In the genomic region with DNA sequence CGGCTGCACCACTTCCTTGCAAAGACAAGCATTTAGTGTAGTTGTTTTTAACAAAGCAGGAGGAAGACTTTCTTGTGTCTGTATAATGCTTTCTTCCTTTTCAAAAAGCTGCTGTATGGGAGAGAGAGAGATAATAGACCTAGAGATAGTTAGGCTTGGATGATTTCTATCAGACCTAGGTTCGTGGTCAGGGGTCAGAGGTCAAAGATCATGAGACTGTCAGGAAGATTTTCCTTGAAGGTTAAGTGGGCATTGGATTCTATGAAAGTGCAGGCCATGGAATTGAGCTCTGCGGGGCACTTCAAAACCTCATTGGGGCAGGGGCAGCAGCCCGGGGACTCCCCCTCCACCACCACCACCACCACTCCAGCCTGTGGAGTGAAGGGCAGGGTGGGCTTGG, we compare ENCODE assay signal across 23 cellular contexts.
A peak's percentile ranks its signal among the peaks of the same experiment; 100 is the strongest.
DNase-seq lines count a peak whose midpoint lies in the region; ATAC-seq and TF ChIP-seq lines count a peak whose summit lies in the region.
"Had no signal": no experiment of that assay in that cellular context is flagged by ENCODE, and none has a peak within 500 bp of the region (broad histone marks: within the 10 kb centered on the region; RNA-seq: fewer than 3 reads in every experiment).

No MANE protein-coding gene starts in this region.

- no peak for ATAC-seq in activated naive CD8-positive, alpha-beta T cell treated with anti-CD3 and anti-CD28 coated beads, Interleukin-2, amount 10 ng/mL, durations not matched to agents 7 days and 5 days (ENCODE audit: low read depth)
- no peak for ATAC-seq in activated naive CD8-positive, alpha-beta T cell treated with anti-CD3 and anti-CD28 coated beads, Interleukin-2, amount 50 U/mL, for 24 hours
- ATAC-seq in activated T-helper 17 cell treated with anti-CD3 and anti-CD28 coated beads, Interleukin-2, amount 50 U/mL, for 72 hours (replicated peaks): no peak
- no peak for ATAC-seq in stimulated activated effector memory CD8-positive, alpha-beta T cell treated with anti-CD3 and anti-CD28 coated beads, Interleukin-12 subunit alpha, Interleukin-12 subunit beta, amount 100 ng/mL, for 72 hours
- ATAC-seq: Right ventricle myocardium inferior had no signal

- intact Hi-C loops in activated CD4-positive, alpha-beta T cell treated with anti-CD3 and anti-CD28 coated beads, Interleukin-2, amount 10 ng/mL, durations not matched to agents 24 days and 14 days (cut with micrococcal nuclease): no loop called here
- intact Hi-C loops in MCF 10A (cut with micrococcal nuclease): no loop called here

- peak overlapping the region; percentile 6 for H3K27ac Mint-ChIP-seq in activated CD4-positive, alpha-beta T cell treated with anti-CD3 and anti-CD28 coated beads, Interleukin-2, amount 10 ng/mL, durations not matched to agents 24 days and 14 days
- H3K27ac Mint-ChIP-seq in activated naive CD8-positive, alpha-beta T cell treated with anti-CD3 and anti-CD28 coated beads, Interleukin-2, amount 10 ng/mL, durations not matched to agents 7 days and 5 days: peak overlapping the region; percentile 85
- no peak overlapping the region for H3K27ac Mint-ChIP-seq in activated naive CD8-positive, alpha-beta T cell treated with anti-CD3 and anti-CD28 coated beads, Interleukin-2, amount 50 U/mL, for 24 hours
- H3K27ac Mint-ChIP-seq in activated T-helper 17 cell treated with anti-CD3 and anti-CD28 coated beads, Interleukin-2, amount 50 U/mL, for 72 hours: peak overlapping the region; percentile 85
- peak overlapping the region; percentile 90 for H3K27ac Mint-ChIP-seq in stimulated activated effector memory CD8-positive, alpha-beta T cell treated with anti-CD3 and anti-CD28 coated beads, Interleukin-12 subunit alpha, Interleukin-12 subunit beta, amount 100 ng/mL, for 72 hours
- no peak overlapping the region for H3K27ac Mint-ChIP-seq in MCF 10A (ENCODE audit: low read depth, unreplicated experiment)

- no peaks in the 10 kb centered on the region for H3K36me3 Mint-ChIP-seq in activated CD4-positive, alpha-beta T cell treated with anti-CD3 and anti-CD28 coated beads, Interleukin-2, amount 10 ng/mL, durations not matched to agents 24 days and 14 days (ENCODE audit: low read depth)
- H3K36me3 Mint-ChIP-seq in activated naive CD8-positive, alpha-beta T cell treated with anti-CD3 and anti-CD28 coated beads, Interleukin-2, amount 10 ng/mL, durations not matched to agents 7 days and 5 days: no peaks in the 10 kb centered on the region
- no peaks in the 10 kb centered on the region for H3K36me3 Mint-ChIP-seq in activated naive CD8-positive, alpha-beta T cell treated with anti-CD3 and anti-CD28 coated beads, Interleukin-2, amount 50 U/mL, for 24 hours (ENCODE audit: low read depth)
- H3K36me3 Mint-ChIP-seq in activated T-helper 17 cell treated with anti-CD3 and anti-CD28 coated beads, Interleukin-2, amount 50 U/mL, for 72 hours (ENCODE audit: low read depth): no peaks in the 10 kb centered on the region
- H3K36me3 Mint-ChIP-seq in stimulated activated effector memory CD8-positive, alpha-beta T cell treated with anti-CD3 and anti-CD28 coated beads, Interleukin-12 subunit alpha, Interleukin-12 subunit beta, amount 100 ng/mL, for 72 hours: peaks cover 7% of the 10 kb centered on the region
- no peaks in the 10 kb centered on the region for H3K36me3 Mint-ChIP-seq in MCF 10A (ENCODE audit: insufficient read depth, unreplicated experiment)

- BruUV-seq in MCF 10A (replicated peaks; lab: Mats Ljungman, UMichigan): no TSS peak

- H3K27me3 Mint-ChIP-seq in activated CD4-positive, alpha-beta T cell treated with anti-CD3 and anti-CD28 coated beads, Interleukin-2, amount 10 ng/mL, durations not matched to agents 24 days and 14 days: no peaks in the 10 kb centered on the region
- peaks cover 2% of the 10 kb centered on the region for H3K27me3 Mint-ChIP-seq in activated naive CD8-positive, alpha-beta T cell treated with anti-CD3 and anti-CD28 coated beads, Interleukin-2, amount 10 ng/mL, durations not matched to agents 7 days and 5 days
- no peaks in the 10 kb centered on the region for H3K27me3 Mint-ChIP-seq in activated naive CD8-positive, alpha-beta T cell treated with anti-CD3 and anti-CD28 coated beads, Interleukin-2, amount 50 U/mL, for 24 hours
- no peaks in the 10 kb centered on the region for H3K27me3 Mint-ChIP-seq in activated T-helper 17 cell treated with anti-CD3 and anti-CD28 coated beads, Interleukin-2, amount 50 U/mL, for 72 hours
- H3K27me3 Mint-ChIP-seq in MCF 10A (ENCODE audit: insufficient read depth, unreplicated experiment): no peaks in the 10 kb centered on the region

- no peak for TF ChIP-seq CTCF in MCF 10A (IDR thresholded peaks at IDR 0.05; ENCODE audit: unreplicated experiment)

- peaks cover 13% of the 10 kb centered on the region for H3K4me1 Mint-ChIP-seq in activated CD4-positive, alpha-beta T cell treated with anti-CD3 and anti-CD28 coated beads, Interleukin-2, amount 10 ng/mL, durations not matched to agents 24 days and 14 days
- H3K4me1 Mint-ChIP-seq in activated naive CD8-positive, alpha-beta T cell treated with anti-CD3 and anti-CD28 coated beads, Interleukin-2, amount 10 ng/mL, durations not matched to agents 7 days and 5 days: peaks cover 54% of the 10 kb centered on the region
- peaks cover 7% of the 10 kb centered on the region for H3K4me1 Mint-ChIP-seq in activated naive CD8-positive, alpha-beta T cell treated with anti-CD3 and anti-CD28 coated beads, Interleukin-2, amount 50 U/mL, for 24 hours
- peaks cover 7% of the 10 kb centered on the region for H3K4me1 Mint-ChIP-seq in activated T-helper 17 cell treated with anti-CD3 and anti-CD28 coated beads, Interleukin-2, amount 50 U/mL, for 72 hours
- H3K4me1 Mint-ChIP-seq in stimulated activated effector memory CD8-positive, alpha-beta T cell treated with anti-CD3 and anti-CD28 coated beads, Interleukin-12 subunit alpha, Interleukin-12 subunit beta, amount 100 ng/mL, for 72 hours: peaks cover 43% of the 10 kb centered on the region
- H3K4me1 Mint-ChIP-seq in MCF 10A (ENCODE audit: insufficient read depth, unreplicated experiment): no peaks in the 10 kb centered on the region

- no peak for DNase-seq in activated CD4-positive, alpha-beta T cell treated with anti-CD3 and anti-CD28 coated beads, Interleukin-2, amount 10 ng/mL, durations not matched to agents 24 days and 14 days
- DNase-seq in activated CD4-positive, alpha-beta T cell treated with anti-CD3 and anti-CD28 coated beads for 1 hour: no peak
- no peak for DNase-seq in activated naive CD8-positive, alpha-beta T cell treated with anti-CD3 and anti-CD28 coated beads, Interleukin-2, amount 10 ng/mL, durations not matched to agents 7 days and 5 days
- no peak for DNase-seq in activated naive CD8-positive, alpha-beta T cell treated with anti-CD3 and anti-CD28 coated beads, Interleukin-2, amount 50 U/mL, for 24 hours
- DNase-seq in stimulated activated effector memory CD8-positive, alpha-beta T cell treated with anti-CD3 and anti-CD28 coated beads, Interleukin-12 subunit alpha, Interleukin-12 subunit beta, amount 100 ng/mL, for 72 hours (ENCODE audit: low spot score in 2 of 2): no peak
- no peak for DNase-seq in MCF 10A (ENCODE audit: unreplicated experiment)
- DNase-seq: 8988T, ACHN, Calu3, DMS79 treated with DMSO at 0.1 percent for 48 hours, GF-D8, HCEC 1CT, IMR-90, NCI-H1048, NCI-H1417, NCI-H1694, NCI-H2029 treated with DMSO at 0.1 percent for 48 hours, NCI-H446 treated with DMSO at 0.1 percent for 48 hours, NCI-H526, NCI-H82, PC-9 had no signal

- CTCF ChIA-PET in MCF 10A (lab: Yijun Ruan, JAX): interaction anchor here (0.6 to 1.4 kb wide), 4 partner anchors 8 to 474 kb away, joined by 3 to 6 read pairs (median 4); no protein-coding TSS in a partner anchor

- H3K9me3 Mint-ChIP-seq in activated CD4-positive, alpha-beta T cell treated with anti-CD3 and anti-CD28 coated beads, Interleukin-2, amount 10 ng/mL, durations not matched to agents 24 days and 14 days: no peaks in the 10 kb centered on the region
- H3K9me3 Mint-ChIP-seq in activated naive CD8-positive, alpha-beta T cell treated with anti-CD3 and anti-CD28 coated beads, Interleukin-2, amount 10 ng/mL, durations not matched to agents 7 days and 5 days: no peaks in the 10 kb centered on the region
- no peaks in the 10 kb centered on the region for H3K9me3 Mint-ChIP-seq in activated naive CD8-positive, alpha-beta T cell treated with anti-CD3 and anti-CD28 coated beads, Interleukin-2, amount 50 U/mL, for 24 hours
- H3K9me3 Mint-ChIP-seq in activated T-helper 17 cell treated with anti-CD3 and anti-CD28 coated beads, Interleukin-2, amount 50 U/mL, for 72 hours: no peaks in the 10 kb centered on the region
- no peaks in the 10 kb centered on the region for H3K9me3 Mint-ChIP-seq in stimulated activated effector memory CD8-positive, alpha-beta T cell treated with anti-CD3 and anti-CD28 coated beads, Interleukin-12 subunit alpha, Interleukin-12 subunit beta, amount 100 ng/mL, for 72 hours
- no peaks in the 10 kb centered on the region for H3K9me3 Mint-ChIP-seq in MCF 10A (ENCODE audit: unreplicated experiment)

- H3K4me3 Mint-ChIP-seq in activated CD4-positive, alpha-beta T cell treated with anti-CD3 and anti-CD28 coated beads, Interleukin-2, amount 10 ng/mL, durations not matched to agents 24 days and 14 days: no peak overlapping the region
- H3K4me3 Mint-ChIP-seq in activated naive CD8-positive, alpha-beta T cell treated with anti-CD3 and anti-CD28 coated beads, Interleukin-2, amount 10 ng/mL, durations not matched to agents 7 days and 5 days: peak overlapping the region; percentile 63
- H3K4me3 Mint-ChIP-seq in activated naive CD8-positive, alpha-beta T cell treated with anti-CD3 and anti-CD28 coated beads, Interleukin-2, amount 50 U/mL, for 24 hours: no peak overlapping the region
- peak overlapping the region; percentile 42 for H3K4me3 Mint-ChIP-seq in activated T-helper 17 cell treated with anti-CD3 and anti-CD28 coated beads, Interleukin-2, amount 50 U/mL, for 72 hours
- H3K4me3 Mint-ChIP-seq in stimulated activated effector memory CD8-positive, alpha-beta T cell treated with anti-CD3 and anti-CD28 coated beads, Interleukin-12 subunit alpha, Interleukin-12 subunit beta, amount 100 ng/mL, for 72 hours: peak overlapping the region; percentile 45
- H3K4me3 Mint-ChIP-seq in MCF 10A (ENCODE audit: unreplicated experiment): no peak overlapping the region

- POLR2A ChIA-PET in activated naive CD8-positive, alpha-beta T cell treated with anti-CD3 and anti-CD28 coated beads, Interleukin-2, amount 10 ng/mL, durations not matched to agents 7 days and 5 days (lab: Charles Lee): no interaction called here
- POLR2A ChIA-PET in MCF 10A (lab: Yijun Ruan, JAX): no interaction called here

Comparison
In these comparisons a context has a peak if more than half of its experiments do, and no peak if none do; other contexts are left out.
1. H3K27ac Mint-ChIP-seq: peak in activated CD4-positive, alpha-beta T cell treated with anti-CD3 and anti-CD28 coated beads, Interleukin-2, amount 10 ng/mL, durations not matched to agents 24 days and 14 days (single experiment), activated naive CD8-positive, alpha-beta T cell treated with anti-CD3 and anti-CD28 coated beads, Interleukin-2, amount 10 ng/mL, durations not matched to agents 7 days and 5 days (single experiment), activated T-helper 17 cell treated with anti-CD3 and anti-CD28 coated beads, Interleukin-2, amount 50 U/mL, for 72 hours (single experiment) and stimulated activated effector memory CD8-positive, alpha-beta T cell treated with anti-CD3 and anti-CD28 coated beads, Interleukin-12 subunit alpha, Interleukin-12 subunit beta, amount 100 ng/mL, for 72 hours (single experiment); none in activated naive CD8-positive, alpha-beta T cell treated with anti-CD3 and anti-CD28 coated beads, Interleukin-2, amount 50 U/mL, for 24 hours (single experiment) and MCF 10A (single experiment).
2. H3K4me3 Mint-ChIP-seq: peak in activated naive CD8-positive, alpha-beta T cell treated with anti-CD3 and anti-CD28 coated beads, Interleukin-2, amount 10 ng/mL, durations not matched to agents 7 days and 5 days (single experiment), activated T-helper 17 cell treated with anti-CD3 and anti-CD28 coated beads, Interleukin-2, amount 50 U/mL, for 72 hours (single experiment) and stimulated activated effector memory CD8-positive, alpha-beta T cell treated with anti-CD3 and anti-CD28 coated beads, Interleukin-12 subunit alpha, Interleukin-12 subunit beta, amount 100 ng/mL, for 72 hours (single experiment); none in activated CD4-positive, alpha-beta T cell treated with anti-CD3 and anti-CD28 coated beads, Interleukin-2, amount 10 ng/mL, durations not matched to agents 24 days and 14 days (single experiment), activated naive CD8-positive, alpha-beta T cell treated with anti-CD3 and anti-CD28 coated beads, Interleukin-2, amount 50 U/mL, for 24 hours (single experiment) and MCF 10A (single experiment).